Comparison of ENCODE assay signal across 22 cellular contexts in genomic region chr2:188898261-188898660, GRCh38.
DNase-seq lines count a peak whose midpoint lies in the region; ATAC-seq and TF ChIP-seq lines count a peak whose summit lies in the region.
"Had no signal": no experiment of that assay in that cellular context is flagged by ENCODE, and none has a peak within 500 bp of the region (broad histone marks: within the 10 kb centered on the region; RNA-seq: fewer than 3 reads in every experiment).

No MANE protein-coding gene starts in this region.

- TF ChIP-seq CTCF in hepatocyte (IDR thresholded peaks at IDR 0.05; ENCODE audit: poor library complexity): no peak

- H3K9me2 ChIP-seq in hepatocyte (replicated peaks; ENCODE audit: insufficient read depth): no peaks in the 10 kb centered on the region

- H3K79me2 ChIP-seq in hepatocyte: peaks cover 4% of the 10 kb centered on the region

- H3K27me3 ChIP-seq in hepatocyte: no peaks in the 10 kb centered on the region
- H3K27me3 ChIP-seq: pancreas, spleen had no signal

- H2AFZ ChIP-seq in hepatocyte: no peak overlapping the region

- ATAC-seq in GM18519 (IDR thresholded peaks at IDR 0.05; ENCODE audit: low FRiP score, unreplicated experiment): no peak
- ATAC-seq in GM21367 (IDR thresholded peaks at IDR 0.05; ENCODE audit: unreplicated experiment): no peak
- ATAC-seq: CD8-positive, alpha-beta T cell; naive thymus-derived CD8-positive, alpha-beta T cell; Panc1; pancreas had no signal

- H3K4me1 ChIP-seq in hepatocyte (ENCODE audit: insufficient read depth): peaks cover 13% of the 10 kb centered on the region
- H3K4me1 ChIP-seq: pancreas, spleen had no signal

- H3K4me3 ChIP-seq in hepatocyte (no peak overlapping the region), skin epidermis (no peak overlapping the region)
- H3K4me3 ChIP-seq: pancreas, spleen had no signal

- H3K9me3 ChIP-seq in hepatocyte (ENCODE audit: low read depth): no peaks in the 10 kb centered on the region
- H3K9me3 ChIP-seq: pancreas, spleen had no signal

- H3K27ac ChIP-seq in hepatocyte: peak overlapping the region; percentile 58
- H3K27ac ChIP-seq in skin epidermis: peak overlapping the region in 12 of 21 experiments; percentile 27 to 85 (median 51)
- H3K27ac ChIP-seq: pancreas, spleen, WERI-Rb-1 had no signal

- DNase-seq in AG08395 (ENCODE audit: low spot score) (peak; percentile 14), LHCN-M2 (ENCODE audit: low read depth) (peak; percentile 49), hepatocyte (ENCODE audit: low spot score) (no peak), DMS153 (lab: John Stamatoyannopoulos, UW) (no peak), NCI-H1105 (lab: John Stamatoyannopoulos, UW) (no peak)
- DNase-seq: activated CD4-positive, alpha-beta T cell treated with anti-CD3 and anti-CD28 coated beads, Interleukin-2, amount 50 U/mL, for 1 hour; activated CD8-positive, alpha-beta memory T cell treated with anti-CD3 and anti-CD28 coated beads, Interleukin-2, amount 50 U/mL, for 4 hours; activated naive CD8-positive, alpha-beta T cell treated with anti-CD3 and anti-CD28 coated beads, Interleukin-2, amount 10 ng/mL, durations not matched to agents 7 days and 5 days; CD8-positive, alpha-beta T cell; DMS53; foreskin melanocyte; naive thymus-derived CD8-positive, alpha-beta T cell; NCI-H1417; NCI-H510A treated with DMSO at 0.1 percent for 48 hours; NK-92 treated with Interleukin-12 subunit alpha and Interleukin-12 subunit beta, amount 100 ng/mL, for 24 hours; pancreas; spleen; WERI-Rb-1 had no signal

- 65% methylated on average over 4 of the region's 4 CpGs for WGBS in hepatocyte (ENCODE audit: low lambda C conversion rate, missing lambda C conversion rate)

- H3K4me2 ChIP-seq in hepatocyte: no peak overlapping the region

- H4K20me1 ChIP-seq in hepatocyte (ENCODE audit: insufficient read depth, poor library complexity, severe bottlenecking): no peaks in the 10 kb centered on the region

- H3K36me3 ChIP-seq in hepatocyte (replicated peaks; ENCODE audit: insufficient read depth, low read depth): no peaks in the 10 kb centered on the region
- H3K36me3 ChIP-seq: pancreas, spleen, WERI-Rb-1 had no signal

Comparison
In these comparisons a context has a peak if more than half of its experiments do, and no peak if none do; other contexts are left out.
1. DNase-seq: peak in AG08395 (single experiment) and LHCN-M2 (single experiment); none in hepatocyte (single experiment), DMS153 (single experiment) and NCI-H1105 (single experiment).